21 cellular contexts compared by ENCODE assay signal in the genomic region with DNA sequence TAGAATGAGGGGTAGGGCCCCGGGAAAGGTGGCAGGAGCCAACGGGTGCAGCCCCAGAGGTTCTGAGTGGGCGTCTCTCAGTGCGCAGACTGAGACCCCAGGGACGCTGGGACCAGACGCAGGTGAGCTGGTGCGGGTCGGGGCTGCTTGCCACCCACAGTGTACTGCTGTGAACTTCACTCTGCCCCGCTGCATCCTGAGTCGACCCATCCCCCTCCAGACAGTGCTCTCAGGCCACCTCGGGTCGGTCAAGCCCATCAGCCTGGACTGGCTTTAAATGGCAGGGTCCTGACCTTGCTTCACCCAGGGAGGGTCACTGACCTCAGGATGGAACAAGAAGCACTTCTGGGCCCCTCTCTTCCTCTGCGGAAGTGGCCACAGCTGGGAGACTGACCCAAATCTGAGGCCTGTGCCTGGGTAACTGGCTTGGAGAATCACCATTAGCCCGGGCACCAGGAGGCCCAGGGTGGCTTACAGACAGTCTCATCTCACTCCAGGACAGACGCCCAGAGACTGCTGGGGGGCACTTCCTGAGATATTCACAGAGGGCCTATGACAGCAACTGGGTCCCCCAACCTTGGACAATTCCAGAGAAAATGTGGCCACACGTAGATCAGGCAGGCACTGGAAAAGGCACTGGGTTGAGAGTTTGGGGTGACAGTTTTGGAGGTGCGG.
"Had no signal": no experiment of that assay in that cellular context is flagged by ENCODE, and none has a peak within 500 bp of the region (broad histone marks: within the 10 kb centered on the region; RNA-seq: fewer than 3 reads in every experiment).

No MANE protein-coding gene starts in this region.

- H3K4me3 Mint-ChIP-seq: mesothelial cell of epicardium; naive B cell; nephron progenitor cell; stimulated activated naive B cell treated with anti-CD40 and anti-IgM and Interleukin-4, amounts not matched to agents 10 μg/mL and 1 μg/mL and 100 μg/mL, for 72 hours; stimulated activated naive CD8-positive, alpha-beta T cell treated with anti-CD3 and anti-CD28 coated beads, Interleukin-15, Interleukin-2, amounts not matched to agents 100 ng/mL and 50 ng/mL, for 24 hours had no signal

- H3K36me3 ChIP-seq: pancreas, sigmoid colon, thoracic aorta, tibial nerve, upper lobe of left lung had no signal

- H3K27me3 ChIP-seq: pancreas, upper lobe of left lung had no signal

- H3K4me1 Mint-ChIP-seq: naive B cell had no signal

- H3K9me3 Mint-ChIP-seq: mesothelial cell of epicardium; naive B cell; nephron progenitor cell; stimulated activated naive B cell treated with anti-CD40 and anti-IgM and Interleukin-4, amounts not matched to agents 10 μg/mL and 1 μg/mL and 100 μg/mL, for 72 hours; stimulated activated naive CD8-positive, alpha-beta T cell treated with anti-CD3 and anti-CD28 coated beads, Interleukin-15, Interleukin-2, amounts not matched to agents 100 ng/mL and 50 ng/mL, for 24 hours had no signal

- H3K27ac ChIP-seq: pancreas, sigmoid colon, thoracic aorta, tibial nerve, upper lobe of left lung had no signal

- FAIRE-seq: frontal cortex, keratinocyte, pancreas, urothelium cell line had no signal

- H3K9me3 ChIP-seq: mucosa of descending colon, pancreas, sigmoid colon, thoracic aorta, tibial nerve, upper lobe of left lung had no signal

- H3K4me3 ChIP-seq: mucosa of descending colon, pancreas, sigmoid colon, thoracic aorta, tibial nerve, upper lobe of left lung had no signal

- H3K36me3 Mint-ChIP-seq: mesothelial cell of epicardium; naive B cell; stimulated activated naive B cell treated with anti-CD40 and anti-IgM and Interleukin-4, amounts not matched to agents 10 μg/mL and 1 μg/mL and 100 μg/mL, for 72 hours had no signal

- H3K4me1 ChIP-seq: pancreas, sigmoid colon, tibial nerve had no signal

- H3K27ac Mint-ChIP-seq: mesothelial cell of epicardium; naive B cell; nephron progenitor cell; progenitor cell of endocrine pancreas; stimulated activated naive B cell treated with anti-CD40 and anti-IgM and Interleukin-4, amounts not matched to agents 10 μg/mL and 1 μg/mL and 100 μg/mL, for 72 hours; stimulated activated naive CD8-positive, alpha-beta T cell treated with anti-CD3 and anti-CD28 coated beads, Interleukin-15, Interleukin-2, amounts not matched to agents 100 ng/mL and 50 ng/mL, for 24 hours had no signal

- DNase-seq: cortex of kidney; hypothalamus; mesenchymal stem cell; mucosa of descending colon; naive B cell; nephron progenitor cell; occipital lobe; right cardiac atrium; sigmoid colon; stimulated activated CD4-positive, alpha-beta T cell treated with anti-CD3 and anti-CD28 coated beads, Interleukin-2, amount 100 ng/mL, for 48 hours; stimulated activated naive B cell treated with anti-CD40 and anti-IgM and Interleukin-4, amounts not matched to agents 10 μg/mL and 1 μg/mL and 100 μg/mL, for 72 hours had no signal

- ATAC-seq: mucosa of descending colon; pancreas; stimulated activated naive B cell treated with anti-CD40 and anti-IgM and Interleukin-4, amounts not matched to agents 10 μg/mL and 1 μg/mL and 100 μg/mL, for 72 hours had no signal
